Comparison of ENCODE assay signal across 10 cellular contexts in the genomic region with DNA sequence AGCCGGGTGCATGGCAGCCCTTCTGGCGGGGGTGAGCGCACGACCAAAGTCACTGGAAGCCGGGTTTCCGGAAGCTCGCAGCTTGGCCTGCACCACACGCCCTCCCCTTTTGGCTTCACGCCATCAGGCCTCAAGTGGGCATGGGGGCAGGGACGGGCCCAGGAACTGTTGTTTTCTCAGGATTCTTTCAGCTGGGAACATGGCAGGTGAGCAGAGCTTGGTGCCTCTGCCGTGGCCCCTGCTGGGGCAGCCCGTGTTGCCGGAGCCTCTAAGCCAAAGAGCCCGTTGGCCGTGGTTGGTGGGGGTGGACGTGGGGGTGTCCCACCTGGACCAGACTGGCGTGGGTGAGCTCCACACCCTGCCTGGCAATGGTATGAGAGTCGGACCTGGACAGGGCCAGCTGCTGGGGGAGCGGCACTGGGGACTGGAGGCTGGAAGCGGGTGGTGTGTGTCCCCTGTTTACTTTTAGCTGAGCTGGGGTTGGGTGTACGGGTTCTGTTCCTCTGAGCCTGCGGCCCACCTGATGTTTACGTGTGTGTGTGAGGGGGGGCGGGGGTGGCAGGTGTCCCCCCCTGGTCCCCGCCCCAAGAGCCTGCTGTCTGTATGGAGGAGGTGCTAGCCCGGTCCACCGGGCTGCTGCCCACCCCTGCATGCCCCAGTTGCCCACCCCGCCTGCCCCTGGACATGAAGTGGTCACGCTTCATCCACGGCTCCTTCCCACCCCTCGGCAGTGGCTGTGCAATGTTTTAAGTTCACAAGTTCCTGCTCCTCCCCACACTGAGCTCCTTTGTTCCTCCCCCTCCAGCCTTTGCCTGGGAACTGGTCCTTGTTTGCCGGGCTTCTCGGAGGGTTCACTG. TPM values are rescaled to one million over a fixed set of nuclear protein-coding genes. Genes with fewer than 3 reads are reported as not detected.
A peak's percentile ranks its signal among the peaks of the same experiment; 100 is the strongest.
DNase-seq lines count a peak whose midpoint lies in the region; ATAC-seq and TF ChIP-seq lines count a peak whose summit lies in the region.
"Had no signal": no experiment of that assay in that cellular context is flagged by ENCODE, and none has a peak within 500 bp of the region (broad histone marks: within the 10 kb centered on the region; RNA-seq: fewer than 3 reads in every experiment).

No MANE protein-coding gene starts in this region.

- no peaks in the 10 kb centered on the region for H4K20me1 ChIP-seq in hepatocyte (ENCODE audit: insufficient read depth, poor library complexity, severe bottlenecking)

- no peaks in the 10 kb centered on the region for H3K36me3 ChIP-seq in hepatocyte (replicated peaks; ENCODE audit: insufficient read depth, low read depth)
- no peaks in the 10 kb centered on the region for H3K36me3 ChIP-seq in upper lobe of right lung

- no peak overlapping the region for H3K27ac Mint-ChIP-seq in activated naive CD4-positive, alpha-beta T cell treated with anti-CD3 and anti-CD28 coated beads, Interleukin-2, amount 50 U/mL, for 72 hours
- no peak overlapping the region for H3K27ac Mint-ChIP-seq in activated naive CD4-positive, alpha-beta T cell treated with anti-CD3 and anti-CD28 coated beads, Interleukin-2, amount 10 ng/mL, durations not matched to agents 7 days and 5 days
- H3K27ac Mint-ChIP-seq: activated naive CD4-positive, alpha-beta T cell treated with anti-CD3 and anti-CD28 coated beads, Interleukin-2, amount 50 U/mL, for 24 hours; natural killer cell had no signal

- H3K4me2 ChIP-seq in hepatocyte, result no peak overlapping the region

- ATAC-seq in activated naive CD4-positive, alpha-beta T cell treated with anti-CD3 and anti-CD28 coated beads, Interleukin-2, amount 50 U/mL, for 72 hours, result no peak
- peak; percentile 57 for ATAC-seq in upper lobe of right lung
- no peak for ATAC-seq in activated T-cell treated with anti-CD3 and anti-CD28 coated beads, Interleukin-2, amount 50 U/mL, for 4 hours

- H3K27ac ChIP-seq in hepatocyte (no peak overlapping the region), upper lobe of right lung (no peak overlapping the region)

- H3K4me3 ChIP-seq in hepatocyte (no peak overlapping the region), upper lobe of right lung (peak overlapping the region; percentile 16)

- H3K4me1 Mint-ChIP-seq in activated naive CD4-positive, alpha-beta T cell treated with anti-CD3 and anti-CD28 coated beads, Interleukin-2, amount 10 ng/mL, durations not matched to agents 7 days and 5 days, result peaks cover 2% of the 10 kb centered on the region
- peaks cover 3% of the 10 kb centered on the region for H3K4me1 Mint-ChIP-seq in activated T-cell treated with anti-CD3 and anti-CD28 coated beads, Interleukin-2, amount 50 U/mL, for 4 hours (ENCODE audit: low read depth)
- H3K4me1 Mint-ChIP-seq: natural killer cell had no signal

- peaks cover 13% of the 10 kb centered on the region for H3K27me3 Mint-ChIP-seq in activated naive CD4-positive, alpha-beta T cell treated with anti-CD3 and anti-CD28 coated beads, Interleukin-2, amount 10 ng/mL, durations not matched to agents 7 days and 5 days
- no peaks in the 10 kb centered on the region for H3K27me3 Mint-ChIP-seq in activated T-cell treated with anti-CD3 and anti-CD28 coated beads, Interleukin-2, amount 50 U/mL, for 4 hours (ENCODE audit: low read depth)
- H3K27me3 Mint-ChIP-seq: activated naive CD4-positive, alpha-beta T cell treated with anti-CD3 and anti-CD28 coated beads, Interleukin-2, amount 50 U/mL, for 24 hours had no signal

- H3K4me3 Mint-ChIP-seq in activated naive CD4-positive, alpha-beta T cell treated with anti-CD3 and anti-CD28 coated beads, Interleukin-2, amount 10 ng/mL, durations not matched to agents 7 days and 5 days, result no peak overlapping the region
- H3K4me3 Mint-ChIP-seq in activated T-cell treated with anti-CD3 and anti-CD28 coated beads, Interleukin-2, amount 50 U/mL, for 4 hours, result no peak overlapping the region
- H3K4me3 Mint-ChIP-seq: activated naive CD4-positive, alpha-beta T cell treated with anti-CD3 and anti-CD28 coated beads, Interleukin-2, amount 50 U/mL, for 24 hours; natural killer cell had no signal

- no peak for TF ChIP-seq CTCF in hepatocyte (IDR thresholded peaks at IDR 0.05; ENCODE audit: poor library complexity)
- TF ChIP-seq CTCF in upper lobe of right lung (IDR thresholded peaks at IDR 0.05), result no peak

- no peaks in the 10 kb centered on the region for H3K27me3 ChIP-seq in hepatocyte
- no peaks in the 10 kb centered on the region for H3K27me3 ChIP-seq in upper lobe of right lung

- CTCF ChIA-PET in activated naive CD4-positive, alpha-beta T cell treated with anti-CD3 and anti-CD28 coated beads, Interleukin-2, amount 10 ng/mL, durations not matched to agents 7 days and 5 days (lab: Charles Lee), result interaction anchor here (0.6 to 1.7 kb wide), 4 partner anchors 72 to 518 kb away, joined by 3 to 6 read pairs (median 3); no protein-coding TSS in a partner anchor

- intact Hi-C loops in upper lobe of right lung (cut with DNase I), result loop anchor here (10.0 kb wide), 1 partner anchor 149 kb away; no protein-coding TSS in a partner anchor

- H3K9me3 ChIP-seq in hepatocyte (ENCODE audit: low read depth) (no peaks in the 10 kb centered on the region), upper lobe of right lung (no peaks in the 10 kb centered on the region)

- no peaks in the 10 kb centered on the region for H3K9me3 Mint-ChIP-seq in activated naive CD4-positive, alpha-beta T cell treated with anti-CD3 and anti-CD28 coated beads, Interleukin-2, amount 50 U/mL, for 72 hours
- no peaks in the 10 kb centered on the region for H3K9me3 Mint-ChIP-seq in activated naive CD4-positive, alpha-beta T cell treated with anti-CD3 and anti-CD28 coated beads, Interleukin-2, amount 10 ng/mL, durations not matched to agents 7 days and 5 days
- H3K9me3 Mint-ChIP-seq in activated T-cell treated with anti-CD3 and anti-CD28 coated beads, Interleukin-2, amount 50 U/mL, for 4 hours, result no peaks in the 10 kb centered on the region
- H3K9me3 Mint-ChIP-seq: activated naive CD4-positive, alpha-beta T cell treated with anti-CD3 and anti-CD28 coated beads, Interleukin-2, amount 50 U/mL, for 24 hours; natural killer cell had no signal

- H3K4me1 ChIP-seq in hepatocyte (ENCODE audit: insufficient read depth) (no peaks in the 10 kb centered on the region), upper lobe of right lung (no peaks in the 10 kb centered on the region)

- H3K36me3 Mint-ChIP-seq in activated naive CD4-positive, alpha-beta T cell treated with anti-CD3 and anti-CD28 coated beads, Interleukin-2, amount 50 U/mL, for 72 hours, result no peaks in the 10 kb centered on the region
- no peaks in the 10 kb centered on the region for H3K36me3 Mint-ChIP-seq in activated naive CD4-positive, alpha-beta T cell treated with anti-CD3 and anti-CD28 coated beads, Interleukin-2, amount 10 ng/mL, durations not matched to agents 7 days and 5 days
- no peaks in the 10 kb centered on the region for H3K36me3 Mint-ChIP-seq in activated T-cell treated with anti-CD3 and anti-CD28 coated beads, Interleukin-2, amount 50 U/mL, for 4 hours (ENCODE audit: insufficient read depth)
- H3K36me3 Mint-ChIP-seq: activated naive CD4-positive, alpha-beta T cell treated with anti-CD3 and anti-CD28 coated beads, Interleukin-2, amount 50 U/mL, for 24 hours; natural killer cell had no signal

- peak; percentile 1 to 53 for DNase-seq in activated naive CD4-positive, alpha-beta T cell treated with anti-CD3 and anti-CD28 coated beads, Interleukin-2, amount 50 U/mL, for 72 hours (ENCODE audit: low spot score in 2 of 2)
- DNase-seq in activated naive CD4-positive, alpha-beta T cell treated with anti-CD3 and anti-CD28 coated beads, Interleukin-2, amount 10 ng/mL, durations not matched to agents 7 days and 5 days, result no peak
- peak; percentile 78 for DNase-seq in NCI-H748 (lab: John Stamatoyannopoulos, UW; ENCODE audit: unreplicated experiment)
- DNase-seq in hepatocyte (ENCODE audit: low spot score), result peak; percentile 16
- DNase-seq in upper lobe of right lung, result peak; percentile 87
- no peak for DNase-seq in effector CD8-positive, alpha-beta T cell (lab: John Stamatoyannopoulos, UW)
- DNase-seq in activated T-cell treated with anti-CD3 and anti-CD28 coated beads, Interleukin-2, amount 50 U/mL, for 4 hours, result no peak
- DNase-seq in stimulated activated naive CD4-positive, alpha-beta T cell treated with Interleukin-2 at 50 U/mL for 16 hours (lab: John Stamatoyannopoulos, UW), result no peak
- DNase-seq: natural killer cell had no signal

- H3K9me2 ChIP-seq in hepatocyte (replicated peaks; ENCODE audit: insufficient read depth), result no peaks in the 10 kb centered on the region

- 88% methylated on average over 28 of the region's 33 CpGs for WGBS in hepatocyte (ENCODE audit: low lambda C conversion rate, missing lambda C conversion rate)

- no peak overlapping the region for H2AFZ ChIP-seq in hepatocyte

- H3K79me2 ChIP-seq in hepatocyte, result no peaks in the 10 kb centered on the region

RNA-seq across cellular contexts. Expression of a gene that starts 28.7 kb away (rescaled TPM):
- total RNA-seq in activated naive CD4-positive, alpha-beta T cell treated with anti-CD3 and anti-CD28 coated beads, Interleukin-2, amount 50 U/mL, for 72 hours, result under 1 TPM in 1 of 2 donors, not detected in 1; 0.04 TPM
- total RNA-seq in hepatocyte (not detected in 2 replicates), upper lobe of right lung (3.1 TPM)
- 0.77 and 1.1 TPM in 2 replicates for polyA plus RNA-seq in hepatocyte
- total RNA-seq in activated T-cell treated with anti-CD3 and anti-CD28 coated beads, Interleukin-2, amount 50 U/mL, for 4 hours, result under 1 TPM in 1 of 3 donors, not detected in 2; 0.08 TPM

RNA-seq across cellular contexts. Expression of a gene that starts 30.9 kb away (rescaled TPM):
- total RNA-seq in activated naive CD4-positive, alpha-beta T cell treated with anti-CD3 and anti-CD28 coated beads, Interleukin-2, amount 50 U/mL, for 72 hours, result 1 to 10 TPM; 6.0 to 9.4 TPM
- total RNA-seq in hepatocyte, result 12.0 and 20.3 TPM in 2 replicates
- polyA plus RNA-seq in hepatocyte, result 7.6 and 9.5 TPM in 2 replicates
- total RNA-seq in upper lobe of right lung, result 30.3 TPM
- total RNA-seq in activated T-cell treated with anti-CD3 and anti-CD28 coated beads, Interleukin-2, amount 50 U/mL, for 4 hours, result 10 to 100 TPM in 1 of 3 donors, 1 to 10 TPM in 2; 6.9 to 11.1 (median 7.5) TPM

Comparison
In these comparisons a context has a peak if more than half of its experiments do, and no peak if none do; other contexts are left out.
1. DNase-seq: peak in activated naive CD4-positive, alpha-beta T cell treated with anti-CD3 and anti-CD28 coated beads, Interleukin-2, amount 50 U/mL, for 72 hours (2 of 2), NCI-H748 (single experiment), hepatocyte (single experiment) and upper lobe of right lung (single experiment); none in activated naive CD4-positive, alpha-beta T cell treated with anti-CD3 and anti-CD28 coated beads, Interleukin-2, amount 10 ng/mL, durations not matched to agents 7 days and 5 days (single experiment), effector CD8-positive, alpha-beta T cell (single experiment), activated T-cell treated with anti-CD3 and anti-CD28 coated beads, Interleukin-2, amount 50 U/mL, for 4 hours (single experiment) and stimulated activated naive CD4-positive, alpha-beta T cell treated with Interleukin-2 at 50 U/mL for 16 hours (single experiment).